Comparison of ENCODE assay signal across 17 cellular contexts in the genomic region with DNA sequence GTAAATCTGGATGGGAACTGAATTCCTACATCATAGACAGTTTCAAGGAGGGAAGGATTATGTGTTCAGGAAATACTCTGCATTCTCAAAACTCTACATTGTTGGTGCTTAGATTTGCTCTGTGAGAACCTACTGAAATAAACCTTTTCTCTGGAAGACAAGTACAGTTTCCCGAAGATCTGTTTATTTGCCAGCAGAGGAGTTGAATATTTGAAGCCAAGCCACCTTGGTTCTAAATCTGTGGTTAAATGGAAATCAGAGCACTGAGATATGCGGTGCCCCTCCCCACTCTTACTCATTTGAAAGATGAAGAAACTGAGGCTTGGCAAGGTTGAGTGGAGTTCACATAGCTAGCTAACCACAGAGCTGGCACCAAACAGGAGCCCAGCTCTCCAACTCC.
DNase-seq lines count a peak whose midpoint lies in the region; ATAC-seq, FAIRE-seq and TF ChIP-seq lines count a peak whose summit lies in the region.
"Had no signal": no experiment of that assay in that cellular context is flagged by ENCODE, and none has a peak within 500 bp of the region (broad histone marks: within the 10 kb centered on the region; RNA-seq: fewer than 3 reads in every experiment).

No MANE protein-coding gene starts in this region.

- TF ChIP-seq CTCF in coronary artery (IDR thresholded peaks at IDR 0.05) = no peak
- TF ChIP-seq CTCF in left lung (IDR thresholded peaks at IDR 0.05) = no peak
- TF ChIP-seq CTCF in psoas muscle (IDR thresholded peaks at IDR 0.05) = no peak

- H3K27me3 ChIP-seq in left lung (peaks cover 0 to 29% of the 10 kb centered on the region in 2 donors), psoas muscle (ENCODE audit: insufficient read depth in 3 of 3, low read length in 2 of 3) (peaks cover 0 to 56% (median 0%) of the 10 kb centered on the region in 3 donors)
- H3K27me3 ChIP-seq: upper lobe of left lung had no signal

- no peaks in the 10 kb centered on the region for H3K36me3 ChIP-seq in left lung
- H3K36me3 ChIP-seq in psoas muscle (ENCODE audit: insufficient read depth in 1 of 2, low read depth in 1 of 2) = no peaks in the 10 kb centered on the region
- H3K36me3 ChIP-seq: upper lobe of left lung had no signal

- H3K4me3 ChIP-seq in coronary artery (no peak overlapping the region), left lung (no peak overlapping the region), psoas muscle (no peak overlapping the region)
- H3K4me3 ChIP-seq: upper lobe of left lung had no signal

- intact Hi-C loops in left lung (cut with DNase I) = loop anchor here in 1 of 2 donors (10.0 kb wide), 1 partner anchor 389 kb away; no protein-coding TSS in a partner anchor
- intact Hi-C loops in psoas muscle (cut with DNase I) = loop anchor here (5.0 to 10.0 kb wide), 3 partner anchors 389 to 667 kb away; no protein-coding TSS in a partner anchor

- H3K9me3 ChIP-seq in left lung (no peaks in the 10 kb centered on the region), psoas muscle (no peaks in the 10 kb centered on the region)
- H3K9me3 ChIP-seq: upper lobe of left lung had no signal

- H3K4me1 ChIP-seq in left lung (peaks cover 7 to 19% of the 10 kb centered on the region in 2 donors), psoas muscle (no peaks in the 10 kb centered on the region)

- ATAC-seq in left lung = peak; percentile 3
- ATAC-seq in psoas muscle = no peak
- ATAC-seq: activated naive CD4-positive, alpha-beta T cell treated with anti-CD3 and anti-CD28 coated beads, Interleukin-2, amount 50 U/mL, for 72 hours had no signal

- DNase-seq in ACHN (peak; percentile 8), RCC 7860 (ENCODE audit: low spot score) (peak; percentile 62), coronary artery (ENCODE audit: low spot score) (no peak), left lung (no peak), psoas muscle (no peak), NCI-H2196 treated with DMSO at 0.1 percent for 48 hours (lab: John Stamatoyannopoulos, UW; ENCODE audit: unreplicated experiment) (no peak), HT-29 (ENCODE audit: low spot score) (no peak)
- DNase-seq in stimulated activated CD4-positive, alpha-beta T cell treated with anti-CD3 and anti-CD28 coated beads, Interleukin-4, amount 100 ng/mL, for 4 hours = no peak
- DNase-seq: HFFc6; NCI-H187 treated with DMSO at 0.1 percent for 48 hours; NCI-H2227 treated with DMSO at 0.1 percent for 48 hours; NCI-H774; Right ventricle myocardium superior; stimulated activated CD4-positive, alpha-beta T cell treated with anti-CD3 and anti-CD28 coated beads, Interleukin-12 subunit alpha, Interleukin-12 subunit beta, amount 100 ng/mL, for 4 hours; upper lobe of left lung had no signal

- 76 to 85% (median 77%) methylated on average over 2 of the region's 2 CpGs for WGBS in psoas muscle, 3 donors

- H3K27ac ChIP-seq in coronary artery = peak overlapping the region; percentile 72 to 92
- H3K27ac ChIP-seq in left lung = no peak overlapping the region
- no peak overlapping the region for H3K27ac ChIP-seq in psoas muscle
- H3K27ac ChIP-seq: C4-2B had no signal

- FAIRE-seq in RCC 7860 (lab: Jason Lieb, UNC) = peak; percentile 90

- in situ Hi-C loops in ACHN (cut with HindIII; ENCODE audit: low pct_ligation_motif_present, low pct_unique_long_range_greater_than_20kb, low sequenced_read_pairs) = no loop called here

Comparison
In these comparisons a context has a peak if more than half of its experiments do, and no peak if none do; other contexts are left out.
1. DNase-seq: peak in ACHN (single experiment) and RCC 7860 (single experiment); none in coronary artery (single experiment), left lung (0 of 2), psoas muscle (0 of 2), NCI-H2196 treated with DMSO at 0.1 percent for 48 hours (single experiment), stimulated activated CD4-positive, alpha-beta T cell treated with anti-CD3 and anti-CD28 coated beads, Interleukin-4, amount 100 ng/mL, for 4 hours (0 of 2) and HT-29 (single experiment).
2. H3K27ac ChIP-seq: peak in coronary artery (2 of 2); none in left lung (0 of 2) and psoas muscle (single experiment).